Comparison of ENCODE assay signal across 22 cellular contexts in the genomic region with DNA sequence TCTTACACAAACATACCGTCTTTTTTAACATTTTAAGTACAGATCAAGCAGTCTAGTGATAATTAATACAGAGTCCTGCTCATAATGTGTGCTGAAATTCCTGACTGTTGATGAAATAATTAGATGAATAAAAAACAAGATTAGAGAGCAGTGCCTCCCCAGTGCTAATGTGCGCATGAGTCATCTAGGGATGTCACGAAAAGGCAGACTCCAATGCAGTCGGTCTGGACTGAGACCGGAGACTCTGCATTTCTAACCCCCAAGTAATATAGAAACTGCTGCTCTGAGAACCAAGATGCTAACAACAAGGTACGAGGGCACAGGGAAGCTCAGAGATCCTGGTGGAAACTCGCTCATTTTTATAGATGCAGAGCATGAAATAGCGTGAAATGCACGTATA.
A peak's percentile ranks its signal among the peaks of the same experiment; 100 is the strongest.
DNase-seq lines count a peak whose midpoint lies in the region; ATAC-seq and TF ChIP-seq lines count a peak whose summit lies in the region.
"Had no signal": no experiment of that assay in that cellular context is flagged by ENCODE, and none has a peak within 500 bp of the region (broad histone marks: within the 10 kb centered on the region; RNA-seq: fewer than 3 reads in every experiment).

No MANE protein-coding gene starts in this region.

- DNase-seq in amniotic epithelial cell (ENCODE audit: low read depth) (peak; percentile 83), glomerular endothelial cell (ENCODE audit: extremely low read depth, low read depth, low spot score) (peak; percentile 51), retinal pigment epithelial cell (ENCODE audit: low read depth) (peak; percentile 90), neural progenitor cell (ENCODE audit: low spot score) (no peak)
- DNase-seq: activated CD4-positive, alpha-beta T cell treated with anti-CD3 and anti-CD28 coated beads, Interleukin-2, amount 50 U/mL, for 4 hours; anterior cingulate cortex; effector CD8-positive, alpha-beta T cell; glutamatergic neuron; naive thymus-derived CD4-positive, alpha-beta T cell; NCI-H1105 treated with DMSO at 0.1 percent for 48 hours; NCI-H510A treated with DMSO at 0.1 percent for 48 hours; T-helper 17 cell had no signal

- no peaks in the 10 kb centered on the region for H3K36me3 Mint-ChIP-seq in neural progenitor cell
- H3K36me3 Mint-ChIP-seq: CD4-positive, alpha-beta memory T cell; IgD-negative memory B cell; naive thymus-derived CD4-positive, alpha-beta T cell; stimulated activated memory B cell treated with anti-CD40 and anti-IgM and Interleukin-4, amounts not matched to agents 10 μg/mL and 1 μg/mL and 100 μg/mL, for 72 hours had no signal

- H3K36me3 ChIP-seq in neural progenitor cell, result no peaks in the 10 kb centered on the region

- no peak overlapping the region for H3K27ac Mint-ChIP-seq in neural progenitor cell
- H3K27ac Mint-ChIP-seq: CD4-positive, alpha-beta memory T cell; IgD-negative memory B cell; naive thymus-derived CD4-positive, alpha-beta T cell; stimulated activated memory B cell treated with anti-CD40 and anti-IgM and Interleukin-4, amounts not matched to agents 10 μg/mL and 1 μg/mL and 100 μg/mL, for 72 hours; T-helper 17 cell had no signal

- TF ChIP-seq CTCF in retinal pigment epithelial cell (conservative IDR thresholded peaks at IDR 0.05; ENCODE audit: low read depth, low read length) (no peak), neural progenitor cell (IDR thresholded peaks at IDR 0.05) (no peak)

- H3K4me2 ChIP-seq in neural progenitor cell, result no peak overlapping the region
- H3K4me2 ChIP-seq: GM23338 had no signal

- no peaks in the 10 kb centered on the region for H3K27me3 Mint-ChIP-seq in neural progenitor cell (ENCODE audit: insufficient read depth, low read depth)
- H3K27me3 Mint-ChIP-seq: stimulated activated memory B cell treated with anti-CD40 and anti-IgM and Interleukin-4, amounts not matched to agents 10 μg/mL and 1 μg/mL and 100 μg/mL, for 72 hours had no signal

- peaks cover 4% of the 10 kb centered on the region for H3K4me1 ChIP-seq in neural progenitor cell

- no peak overlapping the region for H3K9ac ChIP-seq in neural progenitor cell

- H2AFZ ChIP-seq in neural progenitor cell (replicated peaks), result no peak overlapping the region
- H2AFZ ChIP-seq: GM23338 had no signal

- H3K4me3 ChIP-seq in retinal pigment epithelial cell (ENCODE audit: low read length) (no peak overlapping the region), neural progenitor cell (no peak overlapping the region)
- H3K4me3 ChIP-seq: GM23338 had no signal

- no peaks in the 10 kb centered on the region for H3F3A ChIP-seq in neural progenitor cell (ENCODE audit: low read depth)

- no peaks in the 10 kb centered on the region for H3K9me3 ChIP-seq in neural progenitor cell (ENCODE audit: low read depth)

- peaks cover 11% of the 10 kb centered on the region for H3K4me1 Mint-ChIP-seq in neural progenitor cell
- H3K4me1 Mint-ChIP-seq: CD4-positive, alpha-beta memory T cell; IgD-negative memory B cell; naive thymus-derived CD4-positive, alpha-beta T cell; stimulated activated memory B cell treated with anti-CD40 and anti-IgM and Interleukin-4, amounts not matched to agents 10 μg/mL and 1 μg/mL and 100 μg/mL, for 72 hours; T-helper 17 cell had no signal

- no peak overlapping the region for H3K4me3 Mint-ChIP-seq in neural progenitor cell
- H3K4me3 Mint-ChIP-seq: CD4-positive, alpha-beta memory T cell; GM23338; IgD-negative memory B cell; naive thymus-derived CD4-positive, alpha-beta T cell; stimulated activated memory B cell treated with anti-CD40 and anti-IgM and Interleukin-4, amounts not matched to agents 10 μg/mL and 1 μg/mL and 100 μg/mL, for 72 hours; T-helper 17 cell had no signal

- no peaks in the 10 kb centered on the region for H3K79me2 ChIP-seq in neural progenitor cell (ENCODE audit: low read depth)

- H3K27ac ChIP-seq in neural progenitor cell, result no peak overlapping the region

- peak; percentile 15 for ATAC-seq in GM18867 (IDR thresholded peaks at IDR 0.05; ENCODE audit: unreplicated experiment)
- ATAC-seq in GM18861 (IDR thresholded peaks at IDR 0.05; ENCODE audit: unreplicated experiment), result no peak
- no peak for ATAC-seq in activated CD4-positive, CD25-positive, alpha-beta regulatory T cell treated with anti-CD3 and anti-CD28 coated beads, Interleukin-2, amount 50 U/mL, for 24 hours
- no peak for ATAC-seq in HG03442 (IDR thresholded peaks at IDR 0.05; ENCODE audit: unreplicated experiment)
- ATAC-seq: GM23338; left lobe of liver; naive thymus-derived CD4-positive, alpha-beta T cell; Panc1; stimulated activated memory B cell treated with anti-CD40 and anti-IgM and Interleukin-4, amounts not matched to agents 10 μg/mL and 1 μg/mL and 100 μg/mL, for 72 hours; T-helper 17 cell had no signal

- no peaks in the 10 kb centered on the region for H4K20me1 ChIP-seq in neural progenitor cell (ENCODE audit: low read depth)

- no peaks in the 10 kb centered on the region for H3K27me3 ChIP-seq in neural progenitor cell

- H3K9me3 Mint-ChIP-seq in neural progenitor cell, result no peaks in the 10 kb centered on the region
- H3K9me3 Mint-ChIP-seq: GM23338; IgD-negative memory B cell; stimulated activated memory B cell treated with anti-CD40 and anti-IgM and Interleukin-4, amounts not matched to agents 10 μg/mL and 1 μg/mL and 100 μg/mL, for 72 hours had no signal
